Comparison of ENCODE assay signal across 12 cellular contexts in genomic region chr20:19347943-19348456, GRCh38.
DNase-seq lines count a peak whose midpoint lies in the region; ATAC-seq, FAIRE-seq and TF ChIP-seq lines count a peak whose summit lies in the region.
"Had no signal": no experiment of that assay in that cellular context is flagged by ENCODE, and none has a peak within 500 bp of the region (broad histone marks: within the 10 kb centered on the region; RNA-seq: fewer than 3 reads in every experiment).

No MANE protein-coding gene starts in this region.

- no peaks in the 10 kb centered on the region for H3K36me3 ChIP-seq in kidney (ENCODE audit: control insufficient read depth in 1 of 2, insufficient read depth in 2 of 2, low read length in 2 of 2)

- no peaks in the 10 kb centered on the region for H3K4me1 ChIP-seq in kidney (ENCODE audit: control insufficient read depth in 1 of 2, insufficient read depth in 1 of 2, low read depth in 1 of 2, low read length in 2 of 2)
- H3K4me1 ChIP-seq: Caco-2 had no signal

- intact Hi-C loops in kidney (cut with DNase I) = no loop called here
- intact Hi-C loops in CD4-positive, alpha-beta T cell (cut with DNase I, micrococcal nuclease) = no loop called here

- TF ChIP-seq CTCF in kidney (IDR thresholded peaks at IDR 0.05; ENCODE audit: borderline replicate concordance, extremely low read depth, insufficient read depth) = no peak
- no peak for TF ChIP-seq CTCF in CD4-positive, alpha-beta T cell (IDR thresholded peaks at IDR 0.05)

- peak overlapping the region; percentile 25 for H3K4me3 Mint-ChIP-seq in central memory CD8-positive, alpha-beta T cell
- no peak overlapping the region for H3K4me3 Mint-ChIP-seq in CD4-positive, alpha-beta T cell
- H3K4me3 Mint-ChIP-seq: nephron had no signal

- POLR2A ChIA-PET in CD4-positive, alpha-beta T cell (lab: Charles Lee) = no interaction called here

- H3K9me3 ChIP-seq in kidney (ENCODE audit: control insufficient read depth in 1 of 2, low read length in 2 of 2) = no peaks in the 10 kb centered on the region
- no peaks in the 10 kb centered on the region for H3K9me3 ChIP-seq in CD4-positive, alpha-beta T cell (ENCODE audit: control insufficient read depth, low read length)
- H3K9me3 ChIP-seq: Caco-2 had no signal

- H3K9ac ChIP-seq in kidney (ENCODE audit: low read length in 2 of 2) = no peak overlapping the region

- no peak overlapping the region for H3K4me3 ChIP-seq in kidney (ENCODE audit: low read length in 2 of 2)

- peaks cover 15% of the 10 kb centered on the region for H3K4me1 Mint-ChIP-seq in central memory CD8-positive, alpha-beta T cell
- no peaks in the 10 kb centered on the region for H3K4me1 Mint-ChIP-seq in CD4-positive, alpha-beta T cell (ENCODE audit: low read depth)

- H3K27me3 Mint-ChIP-seq in central memory CD8-positive, alpha-beta T cell = peaks cover 15% of the 10 kb centered on the region
- no peaks in the 10 kb centered on the region for H3K27me3 Mint-ChIP-seq in CD4-positive, alpha-beta T cell

- H3K27me3 ChIP-seq in CD4-positive, alpha-beta T cell (ENCODE audit: control insufficient read depth, insufficient read depth, low read length) = no peaks in the 10 kb centered on the region

- H3K27ac Mint-ChIP-seq in central memory CD8-positive, alpha-beta T cell (ENCODE audit: low read depth) = peak overlapping the region; percentile 66
- no peak overlapping the region for H3K27ac Mint-ChIP-seq in CD4-positive, alpha-beta T cell
- H3K27ac Mint-ChIP-seq: nephron had no signal

- H3K9me3 Mint-ChIP-seq in central memory CD8-positive, alpha-beta T cell = no peaks in the 10 kb centered on the region
- H3K9me3 Mint-ChIP-seq in CD4-positive, alpha-beta T cell = no peaks in the 10 kb centered on the region

- FAIRE-seq in kidney (lab: Jason Lieb, UNC) = no peak
- FAIRE-seq: endometrium had no signal

- ATAC-seq in GM18505 (IDR thresholded peaks at IDR 0.05; ENCODE audit: unreplicated experiment) (peak; percentile 74), GM19468 (IDR thresholded peaks at IDR 0.05; ENCODE audit: extremely low read depth, unreplicated experiment) (peak; percentile 59), HG03103 (IDR thresholded peaks at IDR 0.05; ENCODE audit: low read depth, unreplicated experiment) (peak; percentile 67)
- ATAC-seq in central memory CD8-positive, alpha-beta T cell (replicated peaks; ENCODE audit: extremely low read depth, poor library complexity, severe bottlenecking) = peak; percentile 46
- no peak for ATAC-seq in CD4-positive, alpha-beta T cell (ENCODE audit: poor library complexity)

- peaks cover 2% of the 10 kb centered on the region for H3K36me3 Mint-ChIP-seq in central memory CD8-positive, alpha-beta T cell (ENCODE audit: insufficient read depth)
- H3K36me3 Mint-ChIP-seq in CD4-positive, alpha-beta T cell (ENCODE audit: low read depth) = no peaks in the 10 kb centered on the region

- H3K27ac ChIP-seq in kidney (ENCODE audit: low read depth in 2 of 2, low read length in 2 of 2) = no peak overlapping the region
- H3K27ac ChIP-seq in CD4-positive, alpha-beta T cell (ENCODE audit: low read depth, low read length) = no peak overlapping the region

- CTCF ChIA-PET in CD4-positive, alpha-beta T cell (lab: Charles Lee) = no interaction called here

- DNase-seq in central memory CD8-positive, alpha-beta T cell (ENCODE audit: low spot score in 2 of 2) = no peak
- DNase-seq in kidney (no peak), GM03348 (ENCODE audit: low spot score) (no peak), NCI-H1436 (lab: John Stamatoyannopoulos, UW) (no peak)
- DNase-seq in CD4-positive, alpha-beta T cell = no peak
- DNase-seq: Caco-2, NCI-H69 had no signal

- no peak for TF ChIP-seq POLR2A in GM18505 (IDR thresholded peaks at IDR 0.05; ENCODE audit: borderline replicate concordance, extremely low read depth, insufficient read depth, insufficient read length)
